In the genomic region with DNA sequence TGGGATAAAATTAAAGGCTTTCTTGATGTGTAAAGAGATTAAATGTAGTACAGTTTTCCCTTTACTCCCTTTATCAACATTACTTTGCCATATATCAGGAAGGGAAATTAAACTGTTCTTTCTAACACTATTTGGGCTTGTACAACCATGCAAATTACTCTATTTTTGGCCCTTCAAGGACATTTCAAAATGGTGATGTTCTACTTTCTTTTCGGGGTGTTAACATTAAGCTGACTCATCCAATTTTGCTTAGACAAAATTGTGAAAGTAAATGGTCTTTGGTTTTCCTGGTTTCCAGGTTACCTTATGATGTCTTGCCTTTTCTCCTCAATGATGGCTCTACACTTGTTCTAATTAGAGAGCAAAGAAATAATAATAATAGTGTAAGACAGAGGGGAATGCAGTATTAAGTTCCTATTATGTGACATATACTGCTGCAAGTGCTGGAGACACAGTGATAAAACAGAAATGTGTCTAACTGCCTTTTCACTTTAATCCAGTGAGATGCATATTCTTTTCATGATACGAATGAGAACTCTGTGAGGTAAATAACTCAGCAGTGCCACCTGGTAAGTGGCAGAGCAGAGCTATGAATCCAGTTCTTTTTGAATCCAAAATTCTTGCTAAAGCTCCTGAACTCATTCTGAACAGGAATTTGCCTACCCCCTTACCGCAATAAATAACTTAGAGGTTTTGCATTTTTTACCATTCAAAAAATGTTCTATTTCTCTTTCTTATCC, we compare ENCODE assay signal across 1 cellular context.
TF ChIP-seq lines count a peak whose summit lies in the region.

No MANE protein-coding gene starts in this region.

TF ChIP-seq in IMR-90, 13 proteins besides CTCF, POLR2A, EP300 and RAD21 (continued from another document):
- TF ChIP-seq MAFK (IDR thresholded peaks at IDR 0.05; ENCODE audit: low read depth, low read length) (peak; percentile 97), RFX5 (IDR thresholded peaks at IDR 0.05; ENCODE audit: low read depth, low read length) (no peak), SMC3 (IDR thresholded peaks at IDR 0.05; ENCODE audit: low read depth, low read length) (no peak), CEBPB (IDR thresholded peaks at IDR 0.05; ENCODE audit: low read depth, low read length) (no peak)
- TF ChIP-seq, protein P1, sequence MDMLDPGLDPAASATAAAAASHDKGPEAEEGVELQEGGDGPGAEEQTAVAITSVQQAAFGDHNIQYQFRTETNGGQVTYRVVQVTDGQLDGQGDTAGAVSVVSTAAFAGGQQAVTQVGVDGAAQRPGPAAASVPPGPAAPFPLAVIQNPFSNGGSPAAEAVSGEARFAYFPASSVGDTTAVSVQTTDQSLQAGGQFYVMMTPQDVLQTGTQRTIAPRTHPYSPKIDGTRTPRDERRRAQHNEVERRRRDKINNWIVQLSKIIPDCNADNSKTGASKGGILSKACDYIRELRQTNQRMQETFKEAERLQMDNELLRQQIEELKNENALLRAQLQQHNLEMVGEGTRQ (IDR thresholded peaks at IDR 0.05; ENCODE audit: low read depth, low read length), result no peak
- TF ChIP-seq, protein P2, sequence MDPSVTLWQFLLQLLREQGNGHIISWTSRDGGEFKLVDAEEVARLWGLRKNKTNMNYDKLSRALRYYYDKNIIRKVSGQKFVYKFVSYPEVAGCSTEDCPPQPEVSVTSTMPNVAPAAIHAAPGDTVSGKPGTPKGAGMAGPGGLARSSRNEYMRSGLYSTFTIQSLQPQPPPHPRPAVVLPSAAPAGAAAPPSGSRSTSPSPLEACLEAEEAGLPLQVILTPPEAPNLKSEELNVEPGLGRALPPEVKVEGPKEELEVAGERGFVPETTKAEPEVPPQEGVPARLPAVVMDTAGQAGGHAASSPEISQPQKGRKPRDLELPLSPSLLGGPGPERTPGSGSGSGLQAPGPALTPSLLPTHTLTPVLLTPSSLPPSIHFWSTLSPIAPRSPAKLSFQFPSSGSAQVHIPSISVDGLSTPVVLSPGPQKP (IDR thresholded peaks at IDR 0.05; ENCODE audit: borderline replicate concordance, low read depth, low read length), result no peak
TF ChIP-seq in IMR-90: peak in this region for 2.
